ENCODE assay signal across 10 cellular contexts in genomic region chr1:203475012-203475981, GRCh38. TPM values are rescaled to one million over a fixed set of nuclear protein-coding genes. Genes with fewer than 3 reads are reported as not detected.
DNase-seq lines count a peak whose midpoint lies in the region; ATAC-seq and TF ChIP-seq lines count a peak whose summit lies in the region.
"Had no signal": no experiment of that assay in that cellular context is flagged by ENCODE, and none has a peak within 500 bp of the region (broad histone marks: within the 10 kb centered on the region; RNA-seq: fewer than 3 reads in every experiment).

TSS of gene PRELP (plus strand) at chr1:203475806. CDS start at chr1:203483185, 7,379 bp downstream.

- peak within 1 kb of the TSS; percentile 31 for H3K9ac ChIP-seq in fibroblast of lung (ENCODE audit: insufficient read depth, low read length)
- H3K9ac ChIP-seq: KMS-11 had no signal

- H3K27me3 ChIP-seq in BJ (ENCODE audit: control insufficient read depth, insufficient read depth, low read length) (no peaks in the 10 kb centered on the region), fibroblast of lung (ENCODE audit: control insufficient read depth, insufficient read depth, low read length) (no peaks in the 10 kb centered on the region)

- no peak for DNase-seq in BJ (ENCODE audit: low read depth)
- peak; percentile 59 for DNase-seq in NCI-H2171 treated with DMSO at 0.1 percent for 48 hours (lab: John Stamatoyannopoulos, UW)
- peak; percentile 18 to 60 for DNase-seq in fibroblast of lung (ENCODE audit: low read depth in 2 of 2)
- no peak for DNase-seq in nephron progenitor cell
- no peak for DNase-seq in activated naive CD4-positive, alpha-beta T cell treated with anti-CD3 and anti-CD28 coated beads for 36 hours
- DNase-seq in activated T-cell treated with anti-CD3 and anti-CD28 coated beads for 4 hours = no peak
- no peak for DNase-seq in NOMO-1 (lab: John Stamatoyannopoulos, UW; ENCODE audit: unreplicated experiment in 2 of 2)

- no peaks in the 10 kb centered on the region for H3K9me3 Mint-ChIP-seq in nephron progenitor cell
- H3K9me3 Mint-ChIP-seq in activated naive CD4-positive, alpha-beta T cell treated with anti-CD3 and anti-CD28 coated beads for 36 hours = no peaks in the 10 kb centered on the region

- H3K4me3 ChIP-seq in BJ (ENCODE audit: low read depth, low read length) (peak within 1 kb of the TSS; percentile 40), fibroblast of lung (replicated peaks in 1 of 4; ENCODE audit: control extremely low read depth in 1 of 4, insufficient read depth in 1 of 4, low read depth in 3 of 4, low read length in 4 of 4) (peak within 1 kb of the TSS; percentile 14 to 67 (median 28))

- ATAC-seq in HG03457 (IDR thresholded peaks at IDR 0.05; ENCODE audit: unreplicated experiment) = no peak

- CTCF ChIA-PET in BJ (lab: Yijun Ruan, JAX) = interaction anchor here (1.5 to 7.2 kb wide), 6 partner anchors 9 to 134 kb away, joined by 7 to 52 read pairs (median 19); no protein-coding TSS in a partner anchor
- CTCF ChIA-PET in activated naive CD4-positive, alpha-beta T cell treated with anti-CD3 and anti-CD28 coated beads for 36 hours (lab: Charles Lee) = interaction anchor here (0.7 to 1.3 kb wide), 3 partner anchors 29 to 208 kb away, joined by 3 to 4 read pairs (median 4); no protein-coding TSS in a partner anchor

- H3K4me2 ChIP-seq in fibroblast of lung (ENCODE audit: extremely low read depth, insufficient read depth, low read length) = peak within 1 kb of the TSS; percentile 83
- H3K4me2 ChIP-seq: KMS-11 had no signal

- peaks cover 29% of the 10 kb centered on the region for H3K27me3 Mint-ChIP-seq in nephron progenitor cell (ENCODE audit: low read depth, poor library complexity)
- peaks cover 5% of the 10 kb centered on the region for H3K27me3 Mint-ChIP-seq in activated naive CD4-positive, alpha-beta T cell treated with anti-CD3 and anti-CD28 coated beads for 36 hours (ENCODE audit: low read depth)

- POLR2A ChIA-PET in BJ (lab: Charles Lee) = interaction anchor here (0.6 to 1.1 kb wide), 4 partner anchors 9 to 132 kb away, joined by 3 to 4 read pairs (median 4); no protein-coding TSS in a partner anchor

- no peaks in the 10 kb centered on the region for H3K9me3 ChIP-seq in fibroblast of lung (ENCODE audit: control insufficient read depth, insufficient read depth, low read depth, low read length)

- H3K36me3 Mint-ChIP-seq in nephron progenitor cell (ENCODE audit: low read depth) = no peaks in the 10 kb centered on the region
- no peaks in the 10 kb centered on the region for H3K36me3 Mint-ChIP-seq in activated naive CD4-positive, alpha-beta T cell treated with anti-CD3 and anti-CD28 coated beads for 36 hours (ENCODE audit: low read depth)

- peaks cover 37% of the 10 kb centered on the region for H3K4me1 Mint-ChIP-seq in nephron progenitor cell
- no peaks in the 10 kb centered on the region for H3K4me1 Mint-ChIP-seq in activated naive CD4-positive, alpha-beta T cell treated with anti-CD3 and anti-CD28 coated beads for 36 hours (ENCODE audit: low read depth)

- H4K20me1 ChIP-seq in fibroblast of lung (ENCODE audit: control insufficient read depth, extremely low read depth, insufficient read depth, low read length) = no peaks in the 10 kb centered on the region

- no peak within 1 kb of the TSS for H3K27ac ChIP-seq in fibroblast of lung (ENCODE audit: insufficient read depth, low read length)
- H3K27ac ChIP-seq: KMS-11 had no signal

- peak within 1 kb of the TSS; percentile 63 for H3K4me3 Mint-ChIP-seq in nephron progenitor cell
- H3K4me3 Mint-ChIP-seq in activated naive CD4-positive, alpha-beta T cell treated with anti-CD3 and anti-CD28 coated beads for 36 hours = no peak within 1 kb of the TSS

- peaks cover 26% of the 10 kb centered on the region for H3K4me1 ChIP-seq in fibroblast of lung (ENCODE audit: control insufficient read depth, extremely low read depth, insufficient read depth, low read length)

- no peaks in the 10 kb centered on the region for H3K36me3 ChIP-seq in BJ (ENCODE audit: control insufficient read depth, insufficient read depth, low read length)
- no peaks in the 10 kb centered on the region for H3K36me3 ChIP-seq in fibroblast of lung (ENCODE audit: control insufficient read depth, insufficient read depth, low read length)

- 0 out of 2 replicates have a peak, but pooled peaks have one; percentile 20 for TF ChIP-seq CTCF in BJ (IDR thresholded peaks at IDR 0.05; ENCODE audit: insufficient read depth, low read depth, low read length)
- peak in 1 of 2 donors; percentile 9 for TF ChIP-seq CTCF in fibroblast of lung (conservative IDR thresholded peaks at IDR 0.05 in 1 of 2, IDR thresholded peaks at IDR 0.05 in 1 of 2; ENCODE audit: low read depth in 1 of 2, low read length in 2 of 2)
- TF ChIP-seq CTCF in nephron progenitor cell (IDR thresholded peaks at IDR 0.05) = no peak

- H3K27ac Mint-ChIP-seq in nephron progenitor cell = no peak within 1 kb of the TSS
- no peak within 1 kb of the TSS for H3K27ac Mint-ChIP-seq in activated naive CD4-positive, alpha-beta T cell treated with anti-CD3 and anti-CD28 coated beads for 36 hours

- H3K79me2 ChIP-seq in fibroblast of lung (ENCODE audit: control insufficient read depth, insufficient read depth, low read length) = no peaks in the 10 kb centered on the region

- intact Hi-C loops in activated naive CD4-positive, alpha-beta T cell treated with anti-CD3 and anti-CD28 coated beads for 36 hours (cut with micrococcal nuclease) = no loop called here

- H2AFZ ChIP-seq in fibroblast of lung (ENCODE audit: low read length) = peak within 1 kb of the TSS; percentile 45

RNA-seq across cellular contexts. Expression of gene PRELP, which starts in this region (rescaled TPM):
- polyA plus RNA-seq in BJ (2011; rRNA removed) (2.8 and 3.9 TPM in 2 replicates), fibroblast of lung (2.8 and 13.9 TPM in 2 replicates)
- polyA minus RNA-seq in BJ (2011; rRNA and poly(A)+ RNA removed) = 1.7 and 1.8 TPM in 2 replicates
- total RNA-seq in fibroblast of lung = 4.5 and 4.9 TPM in 2 replicates
- polyA plus RNA-seq in fibroblast of lung (2012) = 5.7 and 39.6 TPM in 2 replicates
- polyA minus RNA-seq in fibroblast of lung (ENCODE audit: low replicate concordance) = 5.6 and 37.3 TPM in 2 replicates
- total RNA-seq in activated naive CD4-positive, alpha-beta T cell treated with anti-CD3 and anti-CD28 coated beads for 36 hours = not detected
- total RNA-seq: dermis microvascular lymphatic vessel endothelial cell had no signal

Comparison
In these comparisons a context has a peak if more than half of its experiments do, and no peak if none do; other contexts are left out.
1. DNase-seq: peak in NCI-H2171 treated with DMSO at 0.1 percent for 48 hours (single experiment) and fibroblast of lung (2 of 2); none in BJ (single experiment), nephron progenitor cell (single experiment), activated naive CD4-positive, alpha-beta T cell treated with anti-CD3 and anti-CD28 coated beads for 36 hours (single experiment), activated T-cell treated with anti-CD3 and anti-CD28 coated beads for 4 hours (single experiment) and NOMO-1 (0 of 2).